22 cellular contexts compared by ENCODE assay signal in the genomic region with DNA sequence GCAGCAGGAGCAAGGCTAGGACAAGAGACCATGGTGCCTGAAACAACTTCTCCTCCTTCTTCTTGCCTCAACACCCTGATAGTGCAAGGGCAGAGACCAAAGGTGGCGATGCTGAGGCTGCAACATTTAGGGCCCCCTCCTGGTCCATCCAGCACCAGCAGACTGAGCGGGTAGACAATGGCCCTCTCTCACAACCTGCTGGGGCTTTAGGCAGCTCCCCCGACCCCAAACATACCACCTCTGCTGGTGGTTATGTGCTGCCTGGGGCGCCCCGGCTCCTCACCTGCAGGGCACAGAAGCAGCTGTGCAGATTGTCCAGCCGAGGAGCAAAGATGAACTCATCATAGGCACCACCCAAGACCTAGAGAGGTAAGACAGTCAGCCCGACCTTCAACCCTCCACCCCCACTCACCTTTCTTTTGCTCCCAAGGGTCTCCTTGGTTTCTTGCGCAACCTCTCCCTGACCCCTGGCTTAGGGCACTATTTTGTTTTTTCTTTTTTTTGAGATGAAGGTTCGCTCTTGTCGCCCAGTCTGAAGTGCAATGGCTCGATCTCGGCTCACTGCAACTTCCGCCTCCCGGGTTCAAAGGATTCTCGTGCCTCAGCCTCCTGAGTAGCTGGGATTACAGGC. TPM values are rescaled to one million over a fixed set of nuclear protein-coding genes. Genes with fewer than 3 reads are reported as not detected.
"Had no signal": no experiment of that assay in that cellular context is flagged by ENCODE, and none has a peak within 500 bp of the region (broad histone marks: within the 10 kb centered on the region; RNA-seq: fewer than 3 reads in every experiment).

No MANE protein-coding gene starts in this region.

- H3K4me1 Mint-ChIP-seq: activated T-helper 17 cell treated with anti-CD3 and anti-CD28 coated beads, Interleukin-2, amount 50 U/mL, for 72 hours had no signal

- H3K27ac ChIP-seq: spleen, VCaP had no signal

- H3K4me3 ChIP-seq: gastroesophageal sphincter, lung, spleen had no signal

- ATAC-seq: activated CD8-positive, alpha-beta T cell treated with anti-CD3 and anti-CD28 coated beads, Interleukin-2, amount 10 ng/mL, durations not matched to agents 7 days and 5 days; activated T-helper 17 cell treated with anti-CD3 and anti-CD28 coated beads, Interleukin-2, amount 50 U/mL, for 72 hours; gastroesophageal sphincter; naive thymus-derived CD4-positive, alpha-beta T cell; sciatic nerve had no signal

- H3K4me3 Mint-ChIP-seq: activated CD8-positive, alpha-beta T cell treated with anti-CD3 and anti-CD28 coated beads, Interleukin-2, amount 10 ng/mL, durations not matched to agents 7 days and 5 days; activated T-helper 17 cell treated with anti-CD3 and anti-CD28 coated beads, Interleukin-2, amount 50 U/mL, for 72 hours had no signal

- H3K9me3 ChIP-seq: gastroesophageal sphincter, spleen had no signal

- DNase-seq: activated CD4-positive, alpha-beta T cell treated with anti-CD3 and anti-CD28 coated beads for 48 hours; activated CD8-positive, alpha-beta T cell treated with anti-CD3 and anti-CD28 coated beads, Interleukin-2, amount 10 ng/mL, durations not matched to agents 7 days and 5 days; amygdala; effector memory CD4-positive, alpha-beta T cell; naive thymus-derived CD4-positive, alpha-beta T cell; occipital lobe; spleen; stimulated activated CD4-positive, alpha-beta T cell treated with anti-CD3 and anti-CD28 coated beads, Interleukin-1b, Interleukin-23, amount 100 ng/mL, for 48 hours; stimulated activated naive CD4-positive, alpha-beta T cell; substantia nigra; T-helper 9 cell; trophoblast cell had no signal

- H3K27ac Mint-ChIP-seq: activated T-helper 17 cell treated with anti-CD3 and anti-CD28 coated beads, Interleukin-2, amount 50 U/mL, for 72 hours; progenitor cell of endocrine pancreas had no signal

- H3K27me3 Mint-ChIP-seq: activated naive CD4-positive, alpha-beta T cell treated with anti-CD3 and anti-CD28 coated beads, Interleukin-2, amount 50 U/mL, for 24 hours; activated T-helper 17 cell treated with anti-CD3 and anti-CD28 coated beads, Interleukin-2, amount 50 U/mL, for 72 hours; naive thymus-derived CD4-positive, alpha-beta T cell; progenitor cell of endocrine pancreas had no signal

- H3K27me3 ChIP-seq: gastroesophageal sphincter, spleen had no signal

- H3K9me3 Mint-ChIP-seq: activated naive CD4-positive, alpha-beta T cell treated with anti-CD3 and anti-CD28 coated beads, Interleukin-2, amount 50 U/mL, for 24 hours; activated T-helper 17 cell treated with anti-CD3 and anti-CD28 coated beads, Interleukin-2, amount 50 U/mL, for 72 hours; brain had no signal

RNA-seq across cellular contexts. Expression of a gene that starts 34.0 kb away (rescaled TPM):
- total RNA-seq: activated CD8-positive, alpha-beta T cell treated with anti-CD3 and anti-CD28 coated beads, Interleukin-2, amount 10 ng/mL, durations not matched to agents 7 days and 5 days; activated T-helper 17 cell treated with anti-CD3 and anti-CD28 coated beads, Interleukin-2, amount 50 U/mL, for 72 hours; epithelial cell of proximal tubule; progenitor cell of endocrine pancreas had no signal
- polyA plus RNA-seq: naive thymus-derived CD4-positive, alpha-beta T cell had no signal

RNA-seq across cellular contexts. Expression of a gene that starts 51.7 kb away (rescaled TPM):
- total RNA-seq: activated CD8-positive, alpha-beta T cell treated with anti-CD3 and anti-CD28 coated beads, Interleukin-2, amount 10 ng/mL, durations not matched to agents 7 days and 5 days; activated T-helper 17 cell treated with anti-CD3 and anti-CD28 coated beads, Interleukin-2, amount 50 U/mL, for 72 hours; epithelial cell of proximal tubule; gastroesophageal sphincter; lung; mononuclear cell; naive thymus-derived CD4-positive, alpha-beta T cell; occipital lobe; progenitor cell of endocrine pancreas; sciatic nerve had no signal
- polyA plus RNA-seq: lung; naive thymus-derived CD4-positive, alpha-beta T cell; spleen had no signal
